15 cellular contexts compared by ENCODE assay signal in the genomic region with DNA sequence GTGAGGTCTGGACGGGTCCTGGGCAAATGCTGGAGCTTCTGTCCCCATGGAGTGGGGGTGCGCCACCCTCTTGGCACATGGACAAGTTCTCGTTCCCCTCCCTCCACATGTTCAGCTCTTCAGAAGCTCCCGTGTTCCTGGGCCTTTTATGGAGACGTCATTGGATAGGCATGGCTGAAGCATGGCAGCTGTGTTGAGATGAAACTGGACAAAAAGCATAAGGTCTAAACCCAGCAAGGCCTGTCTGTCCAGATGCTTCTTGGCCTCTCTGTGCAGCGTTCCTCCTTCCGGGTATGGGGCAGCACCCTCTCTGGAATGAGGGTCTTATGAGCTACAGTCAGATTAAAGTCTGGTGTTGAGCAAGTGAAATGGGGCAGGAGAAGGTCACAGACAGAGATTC. TPM values are rescaled to one million over a fixed set of nuclear protein-coding genes. Genes with fewer than 3 reads are reported as not detected.
"Had no signal": no experiment of that assay in that cellular context is flagged by ENCODE, and none has a peak within 500 bp of the region (broad histone marks: within the 10 kb centered on the region; RNA-seq: fewer than 3 reads in every experiment).

No MANE protein-coding gene starts in this region.

- DNase-seq: activated CD4-positive, alpha-beta T cell treated with anti-CD3 and anti-CD28 coated beads for 48 hours; activated naive CD4-positive, alpha-beta T cell treated with Interleukin-2 at 50 U/mL for 16 hours; left lung; mammary epithelial cell; naive thymus-derived CD8-positive, alpha-beta T cell; occipital lobe; sigmoid colon; stimulated activated CD4-positive, alpha-beta T cell treated with anti-CD3 and anti-CD28 coated beads, Interleukin-1b, Interleukin-23, amount 100 ng/mL, for 48 hours; thyroid gland; uterus had no signal

- H3K9me3 Mint-ChIP-seq: naive thymus-derived CD8-positive, alpha-beta T cell; T-helper 1 cell treated with Interleukin-12 subunit alpha and Interleukin-12 subunit beta and Interleukin-4 antibody, amounts not matched to agents 30 μg/mL and 1 μg/mL, for 36 hours had no signal

- H3K9me3 ChIP-seq: ascending aorta, left lung, sigmoid colon, thyroid gland, uterus had no signal

- H3K36me3 ChIP-seq: uterus had no signal

- H3K4me1 ChIP-seq: ascending aorta, sigmoid colon, thyroid gland, uterus had no signal

- H3K4me3 ChIP-seq: ascending aorta, left lung, sigmoid colon, thyroid gland, uterus had no signal

- ATAC-seq: esophagus mucosa; left lung; naive thymus-derived CD8-positive, alpha-beta T cell had no signal

- H3K27me3 Mint-ChIP-seq: naive thymus-derived CD8-positive, alpha-beta T cell had no signal

- H3K27ac ChIP-seq: ascending aorta, left lung, sigmoid colon, thyroid gland, uterus had no signal

- H3K27me3 ChIP-seq: ascending aorta, left lung, sigmoid colon, thyroid gland, uterus had no signal

- FAIRE-seq: endometrium, keratinocyte had no signal

RNA-seq across cellular contexts. Expression of gene TRIB3, which starts 55.0 kb away (rescaled TPM):
- total RNA-seq: ascending aorta had no signal
